1 cellular context compared by ENCODE assay signal in the genomic region with DNA sequence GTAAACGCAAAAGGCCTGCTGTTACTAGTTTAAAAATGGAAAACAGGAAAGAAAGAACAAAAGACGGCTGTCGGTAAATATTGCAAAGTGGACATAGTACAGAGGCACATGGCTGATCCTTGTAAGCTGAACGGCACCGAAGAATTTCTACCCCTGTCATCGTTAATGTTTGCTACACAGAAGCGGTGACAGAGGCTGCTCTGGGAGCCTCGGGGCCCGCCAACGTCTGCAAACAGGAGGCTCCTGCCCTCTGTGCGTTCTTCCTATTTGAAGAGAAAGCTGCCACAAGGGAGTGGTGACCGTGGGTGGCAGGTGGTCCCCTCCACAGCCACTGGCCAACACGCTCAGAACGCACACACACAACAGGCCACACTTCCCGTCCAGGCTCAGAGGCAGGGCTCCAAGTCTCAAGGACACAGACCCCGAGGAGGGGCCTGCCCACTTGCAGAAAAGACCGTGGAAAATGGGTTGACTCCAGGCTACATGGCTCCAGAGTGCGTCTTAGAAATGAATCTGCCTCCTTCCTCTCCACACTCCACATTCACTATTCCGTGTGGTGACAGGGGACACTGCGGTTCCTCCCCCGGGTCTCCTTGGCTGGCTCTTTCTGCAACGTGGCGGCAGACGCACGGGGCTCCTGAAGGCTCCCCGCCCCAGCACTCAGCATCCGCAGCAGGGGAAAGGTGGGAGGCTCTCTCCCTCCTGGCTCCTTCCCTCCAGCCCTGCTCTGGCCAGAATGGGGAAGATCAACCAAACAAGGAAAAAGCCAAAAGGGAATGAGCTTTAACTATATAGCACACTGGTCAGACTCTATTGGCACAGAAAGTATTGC.
TF ChIP-seq lines count a peak whose summit lies in the region.

No MANE protein-coding gene starts in this region.

TF ChIP-seq in HepG2, 621 proteins besides CTCF, POLR2A, EP300 and RAD21 (continued from another document):
- TF ChIP-seq, protein P1, sequence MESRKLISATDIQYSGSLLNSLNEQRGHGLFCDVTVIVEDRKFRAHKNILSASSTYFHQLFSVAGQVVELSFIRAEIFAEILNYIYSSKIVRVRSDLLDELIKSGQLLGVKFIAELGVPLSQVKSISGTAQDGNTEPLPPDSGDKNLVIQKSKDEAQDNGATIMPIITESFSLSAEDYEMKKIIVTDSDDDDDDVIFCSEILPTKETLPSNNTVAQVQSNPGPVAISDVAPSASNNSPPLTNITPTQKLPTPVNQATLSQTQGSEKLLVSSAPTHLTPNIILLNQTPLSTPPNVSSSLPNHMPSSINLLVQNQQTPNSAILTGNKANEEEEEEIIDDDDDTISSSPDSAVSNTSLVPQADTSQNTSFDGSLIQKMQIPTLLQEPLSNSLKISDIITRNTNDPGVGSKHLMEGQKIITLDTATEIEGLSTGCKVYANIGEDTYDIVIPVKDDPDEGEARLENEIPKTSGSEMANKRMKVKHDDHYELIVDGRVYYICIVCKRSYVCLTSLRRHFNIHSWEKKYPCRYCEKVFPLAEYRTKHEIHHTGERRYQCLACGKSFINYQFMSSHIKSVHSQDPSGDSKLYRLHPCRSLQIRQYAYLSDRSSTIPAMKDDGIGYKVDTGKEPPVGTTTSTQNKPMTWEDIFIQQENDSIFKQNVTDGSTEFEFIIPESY (CRISPR knock-in tag; IDR thresholded peaks at IDR 0.05), result peak; percentile 75; the same call in 1 of the 2 replicates
- TF ChIP-seq ETV5 (CRISPR knock-in tag; IDR thresholded peaks at IDR 0.05; ENCODE audit: borderline replicate concordance) (peak; percentile 27; the same call in 1 of the 2 replicates), RARA (CRISPR knock-in tag; IDR thresholded peaks at IDR 0.05) (peak; percentile 28; the same call in 1 of the 2 replicates), ZNF773 (CRISPR knock-in tag; IDR thresholded peaks at IDR 0.05; ENCODE audit: borderline replicate concordance) (no peak), POLR2G (IDR thresholded peaks at IDR 0.05; ENCODE audit: low read depth, low read length) (no peak), ZFY (CRISPR knock-in tag; IDR thresholded peaks at IDR 0.05) (peak; percentile 23; the same call in 1 of the 2 replicates), REXO4 (CRISPR knock-in tag; IDR thresholded peaks at IDR 0.05; ENCODE audit: borderline replicate concordance) (no peak)
TF ChIP-seq in HepG2: peak in this region for 33.
